Comparison of ENCODE assay signal across 1 cellular context in the genomic region with DNA sequence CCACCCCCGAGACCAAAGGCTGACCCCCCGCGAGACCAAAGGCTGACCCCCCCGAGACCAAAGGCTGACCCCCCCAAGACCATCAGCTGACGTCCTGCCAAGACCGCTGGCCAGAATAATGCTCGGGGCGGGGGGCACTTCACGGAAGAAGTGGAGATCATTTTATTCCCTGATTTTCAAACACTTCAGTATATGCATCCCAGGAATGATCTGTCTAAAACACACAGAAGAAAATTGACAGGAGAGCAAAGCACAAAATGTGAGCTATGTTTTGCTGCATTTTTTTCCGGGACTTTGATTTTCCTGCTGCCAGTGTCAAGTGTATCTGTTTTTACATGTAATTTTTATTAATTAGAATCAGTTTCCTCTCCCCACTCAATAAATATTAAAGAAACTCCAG.
TF ChIP-seq lines count a peak whose summit lies in the region.

No MANE protein-coding gene starts in this region.

TF ChIP-seq in IMR-90, 13 proteins besides CTCF, POLR2A, EP300 and RAD21 (continued from another document):
- TF ChIP-seq, protein P1, sequence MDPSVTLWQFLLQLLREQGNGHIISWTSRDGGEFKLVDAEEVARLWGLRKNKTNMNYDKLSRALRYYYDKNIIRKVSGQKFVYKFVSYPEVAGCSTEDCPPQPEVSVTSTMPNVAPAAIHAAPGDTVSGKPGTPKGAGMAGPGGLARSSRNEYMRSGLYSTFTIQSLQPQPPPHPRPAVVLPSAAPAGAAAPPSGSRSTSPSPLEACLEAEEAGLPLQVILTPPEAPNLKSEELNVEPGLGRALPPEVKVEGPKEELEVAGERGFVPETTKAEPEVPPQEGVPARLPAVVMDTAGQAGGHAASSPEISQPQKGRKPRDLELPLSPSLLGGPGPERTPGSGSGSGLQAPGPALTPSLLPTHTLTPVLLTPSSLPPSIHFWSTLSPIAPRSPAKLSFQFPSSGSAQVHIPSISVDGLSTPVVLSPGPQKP (IDR thresholded peaks at IDR 0.05; ENCODE audit: borderline replicate concordance, low read depth, low read length): no peak
